ENCODE assay signal across 1 cellular context in genomic region chr2:203650860-203651613, GRCh38.
A peak's percentile ranks its signal among the peaks of the same experiment; 100 is the strongest.
TF ChIP-seq lines count a peak whose summit lies in the region.

No MANE protein-coding gene starts in this region.

TF ChIP-seq in HepG2, 621 proteins besides CTCF, POLR2A, EP300 and RAD21 (continued from another document and continues in another):
- TF ChIP-seq, protein P1, sequence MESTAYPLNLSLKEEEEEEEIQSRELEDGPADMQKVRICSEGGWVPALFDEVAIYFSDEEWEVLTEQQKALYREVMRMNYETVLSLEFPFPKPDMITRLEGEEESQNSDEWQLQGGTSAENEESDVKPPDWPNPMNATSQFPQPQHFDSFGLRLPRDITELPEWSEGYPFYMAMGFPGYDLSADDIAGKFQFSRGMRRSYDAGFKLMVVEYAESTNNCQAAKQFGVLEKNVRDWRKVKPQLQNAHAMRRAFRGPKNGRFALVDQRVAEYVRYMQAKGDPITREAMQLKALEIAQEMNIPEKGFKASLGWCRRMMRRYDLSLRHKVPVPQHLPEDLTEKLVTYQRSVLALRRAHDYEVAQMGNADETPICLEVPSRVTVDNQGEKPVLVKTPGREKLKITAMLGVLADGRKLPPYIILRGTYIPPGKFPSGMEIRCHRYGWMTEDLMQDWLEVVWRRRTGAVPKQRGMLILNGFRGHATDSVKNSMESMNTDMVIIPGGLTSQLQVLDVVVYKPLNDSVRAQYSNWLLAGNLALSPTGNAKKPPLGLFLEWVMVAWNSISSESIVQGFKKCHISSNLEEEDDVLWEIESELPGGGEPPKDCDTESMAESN (CRISPR knock-in tag; conservative IDR thresholded peaks at IDR 0.05) = peak; percentile 65; the same call in 1 of the 2 replicates
- TF ChIP-seq YY1 (IDR thresholded peaks at IDR 0.05; ENCODE audit: insufficient read depth, insufficient replicate concordance, low read depth, low read length) (peak; percentile 85), GLMP (CRISPR knock-in tag; IDR thresholded peaks at IDR 0.05; ENCODE audit: borderline replicate concordance) (no peak), HMGXB4 (CRISPR knock-in tag; IDR thresholded peaks at IDR 0.05; ENCODE audit: borderline replicate concordance in 1 of 2, low read depth in 1 of 2) (peak; percentile 49 to 50; a peak in 2 of 4 replicates), BCL6 (CRISPR knock-in tag; IDR thresholded peaks at IDR 0.05) (peak; percentile 71), AHR (CRISPR knock-in tag; IDR thresholded peaks at IDR 0.05) (no peak), MAX (IDR thresholded peaks at IDR 0.05) (peak; percentile 67), ZNF343 (CRISPR knock-in tag; IDR thresholded peaks at IDR 0.05) (no peak), NFE2L2 (IDR thresholded peaks at IDR 0.05; ENCODE audit: low read length) (no peak), BRD4 (CRISPR knock-in tag; IDR thresholded peaks at IDR 0.05) (peak; percentile 22; the same call in 1 of the 2 replicates), HNF4G (IDR thresholded peaks at IDR 0.05; ENCODE audit: borderline replicate concordance, low read depth, low read length) (peak; percentile 77), HNF4G (CRISPR knock-in tag; IDR thresholded peaks at IDR 0.05; ENCODE audit: borderline replicate concordance, low read depth) (peak; percentile 83), ZNF446 (CRISPR knock-in tag; IDR thresholded peaks at IDR 0.05) (no peak), XRCC5 (optimal IDR thresholded peaks at IDR 0.05; ENCODE audit: low read length) (no peak), CBX5 (CRISPR knock-in tag; IDR thresholded peaks at IDR 0.05; ENCODE audit: borderline replicate concordance) (peak; percentile 81; the same call in 1 of the 2 replicates), FOXA1 (IDR thresholded peaks at IDR 0.05) (no peak), FOXA1 (CRISPR knock-in tag; IDR thresholded peaks at IDR 0.05) (peak; percentile 70), ZNF841 (CRISPR knock-in tag; IDR thresholded peaks at IDR 0.05; ENCODE audit: borderline replicate concordance) (no peak), RBM39 (IDR thresholded peaks at IDR 0.05; ENCODE audit: low read depth, low read length, poor library complexity, severe bottlenecking) (no peak), ZNF644 (CRISPR knock-in tag; IDR thresholded peaks at IDR 0.05; ENCODE audit: low read depth) (peak; percentile 99), HNRNPL (IDR thresholded peaks at IDR 0.05; ENCODE audit: low read depth, low read length) (no peak), ZSCAN30 (CRISPR knock-in tag; IDR thresholded peaks at IDR 0.05) (peak; percentile 93), HHEX (CRISPR knock-in tag; IDR thresholded peaks at IDR 0.05) (peak; percentile 42; the same call in 1 of the 2 replicates), KDM1A (CRISPR knock-in tag; IDR thresholded peaks at IDR 0.05) (no peak), ZBTB20 (CRISPR knock-in tag; IDR thresholded peaks at IDR 0.05; ENCODE audit: borderline replicate concordance, low read depth) (no peak; the same call in 1 of the 2 replicates), TBL1XR1 (IDR thresholded peaks at IDR 0.05; ENCODE audit: borderline replicate concordance, low read length, partially characterized antibody) (no peak), ZNF790 (CRISPR knock-in tag; IDR thresholded peaks at IDR 0.05; ENCODE audit: borderline replicate concordance) (peak; percentile 75; the same call in 1 of the 2 replicates), ZNF530 (CRISPR knock-in tag; IDR thresholded peaks at IDR 0.05; ENCODE audit: low read depth) (no peak), JARID2 (CRISPR knock-in tag; IDR thresholded peaks at IDR 0.05; ENCODE audit: insufficient replicate concordance) (no peak), ZNF142 (CRISPR knock-in tag; IDR thresholded peaks at IDR 0.05) (no peak), SUZ12 (IDR thresholded peaks at IDR 0.05; ENCODE audit: low read depth, low read length) (no peak), ZBTB7A (CRISPR knock-in tag; IDR thresholded peaks at IDR 0.05) (no peak), SALL1 (CRISPR knock-in tag; IDR thresholded peaks at IDR 0.05) (peak; percentile 93), ZNF12 (CRISPR knock-in tag; IDR thresholded peaks at IDR 0.05) (peak; percentile 79; the same call in 1 of the 2 replicates), ZNF207 (IDR thresholded peaks at IDR 0.05; ENCODE audit: borderline replicate concordance) (no peak), MXI1 (IDR thresholded peaks at IDR 0.05; ENCODE audit: borderline replicate concordance, low read depth, low read length) (peak; percentile 34; the same call in 1 of the 3 replicates), ATRX (CRISPR knock-in tag; IDR thresholded peaks at IDR 0.05; ENCODE audit: borderline replicate concordance) (no peak), ZNF605 (CRISPR knock-in tag; IDR thresholded peaks at IDR 0.05) (peak; percentile 26; the same call in 1 of the 2 replicates), ZNF773 (CRISPR knock-in tag; IDR thresholded peaks at IDR 0.05; ENCODE audit: borderline replicate concordance) (no peak), MAFF (IDR thresholded peaks at IDR 0.05; ENCODE audit: low read depth, low read length) (no peak), ZBTB38 (CRISPR knock-in tag; IDR thresholded peaks at IDR 0.05) (no peak), FOXJ3 (CRISPR knock-in tag; IDR thresholded peaks at IDR 0.05; ENCODE audit: borderline replicate concordance) (peak; percentile 88), AGO2 (optimal IDR thresholded peaks at IDR 0.05; ENCODE audit: low read depth, low read length) (no peak), ZNF501 (CRISPR knock-in tag; IDR thresholded peaks at IDR 0.05) (no peak), ZSCAN12 (CRISPR knock-in tag; IDR thresholded peaks at IDR 0.05) (no peak)
- TF ChIP-seq, protein P2, sequence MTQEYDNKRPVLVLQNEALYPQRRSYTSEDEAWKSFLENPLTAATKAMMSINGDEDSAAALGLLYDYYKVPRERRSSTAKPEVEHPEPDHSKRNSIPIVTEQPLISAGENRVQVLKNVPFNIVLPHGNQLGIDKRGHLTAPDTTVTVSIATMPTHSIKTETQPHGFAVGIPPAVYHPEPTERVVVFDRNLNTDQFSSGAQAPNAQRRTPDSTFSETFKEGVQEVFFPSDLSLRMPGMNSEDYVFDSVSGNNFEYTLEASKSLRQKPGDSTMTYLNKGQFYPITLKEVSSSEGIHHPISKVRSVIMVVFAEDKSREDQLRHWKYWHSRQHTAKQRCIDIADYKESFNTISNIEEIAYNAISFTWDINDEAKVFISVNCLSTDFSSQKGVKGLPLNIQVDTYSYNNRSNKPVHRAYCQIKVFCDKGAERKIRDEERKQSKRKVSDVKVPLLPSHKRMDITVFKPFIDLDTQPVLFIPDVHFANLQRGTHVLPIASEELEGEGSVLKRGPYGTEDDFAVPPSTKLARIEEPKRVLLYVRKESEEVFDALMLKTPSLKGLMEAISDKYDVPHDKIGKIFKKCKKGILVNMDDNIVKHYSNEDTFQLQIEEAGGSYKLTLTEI (CRISPR knock-in tag; conservative IDR thresholded peaks at IDR 0.05) = no peak
- TF ChIP-seq, protein P3, sequence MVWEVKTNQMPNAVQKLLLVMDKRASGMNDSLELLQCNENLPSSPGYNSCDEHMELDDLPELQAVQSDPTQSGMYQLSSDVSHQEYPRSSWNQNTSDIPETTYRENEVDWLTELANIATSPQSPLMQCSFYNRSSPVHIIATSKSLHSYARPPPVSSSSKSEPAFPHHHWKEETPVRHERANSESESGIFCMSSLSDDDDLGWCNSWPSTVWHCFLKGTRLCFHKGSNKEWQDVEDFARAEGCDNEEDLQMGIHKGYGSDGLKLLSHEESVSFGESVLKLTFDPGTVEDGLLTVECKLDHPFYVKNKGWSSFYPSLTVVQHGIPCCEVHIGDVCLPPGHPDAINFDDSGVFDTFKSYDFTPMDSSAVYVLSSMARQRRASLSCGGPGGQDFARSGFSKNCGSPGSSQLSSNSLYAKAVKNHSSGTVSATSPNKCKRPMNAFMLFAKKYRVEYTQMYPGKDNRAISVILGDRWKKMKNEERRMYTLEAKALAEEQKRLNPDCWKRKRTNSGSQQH (CRISPR knock-in tag; IDR thresholded peaks at IDR 0.05; ENCODE audit: low read depth) = no peak
- TF ChIP-seq, protein P4, sequence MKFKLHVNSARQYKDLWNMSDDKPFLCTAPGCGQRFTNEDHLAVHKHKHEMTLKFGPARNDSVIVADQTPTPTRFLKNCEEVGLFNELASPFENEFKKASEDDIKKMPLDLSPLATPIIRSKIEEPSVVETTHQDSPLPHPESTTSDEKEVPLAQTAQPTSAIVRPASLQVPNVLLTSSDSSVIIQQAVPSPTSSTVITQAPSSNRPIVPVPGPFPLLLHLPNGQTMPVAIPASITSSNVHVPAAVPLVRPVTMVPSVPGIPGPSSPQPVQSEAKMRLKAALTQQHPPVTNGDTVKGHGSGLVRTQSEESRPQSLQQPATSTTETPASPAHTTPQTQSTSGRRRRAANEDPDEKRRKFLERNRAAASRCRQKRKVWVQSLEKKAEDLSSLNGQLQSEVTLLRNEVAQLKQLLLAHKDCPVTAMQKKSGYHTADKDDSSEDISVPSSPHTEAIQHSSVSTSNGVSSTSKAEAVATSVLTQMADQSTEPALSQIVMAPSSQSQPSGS (CRISPR knock-in tag; IDR thresholded peaks at IDR 0.05) = peak; percentile 72
- TF ChIP-seq, protein P5, sequence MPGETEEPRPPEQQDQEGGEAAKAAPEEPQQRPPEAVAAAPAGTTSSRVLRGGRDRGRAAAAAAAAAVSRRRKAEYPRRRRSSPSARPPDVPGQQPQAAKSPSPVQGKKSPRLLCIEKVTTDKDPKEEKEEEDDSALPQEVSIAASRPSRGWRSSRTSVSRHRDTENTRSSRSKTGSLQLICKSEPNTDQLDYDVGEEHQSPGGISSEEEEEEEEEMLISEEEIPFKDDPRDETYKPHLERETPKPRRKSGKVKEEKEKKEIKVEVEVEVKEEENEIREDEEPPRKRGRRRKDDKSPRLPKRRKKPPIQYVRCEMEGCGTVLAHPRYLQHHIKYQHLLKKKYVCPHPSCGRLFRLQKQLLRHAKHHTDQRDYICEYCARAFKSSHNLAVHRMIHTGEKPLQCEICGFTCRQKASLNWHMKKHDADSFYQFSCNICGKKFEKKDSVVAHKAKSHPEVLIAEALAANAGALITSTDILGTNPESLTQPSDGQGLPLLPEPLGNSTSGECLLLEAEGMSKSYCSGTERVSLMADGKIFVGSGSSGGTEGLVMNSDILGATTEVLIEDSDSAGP (CRISPR knock-in tag; IDR thresholded peaks at IDR 0.05; ENCODE audit: borderline replicate concordance) = peak; percentile 32; the same call in 1 of the 2 replicates
- TF ChIP-seq, protein P6, sequence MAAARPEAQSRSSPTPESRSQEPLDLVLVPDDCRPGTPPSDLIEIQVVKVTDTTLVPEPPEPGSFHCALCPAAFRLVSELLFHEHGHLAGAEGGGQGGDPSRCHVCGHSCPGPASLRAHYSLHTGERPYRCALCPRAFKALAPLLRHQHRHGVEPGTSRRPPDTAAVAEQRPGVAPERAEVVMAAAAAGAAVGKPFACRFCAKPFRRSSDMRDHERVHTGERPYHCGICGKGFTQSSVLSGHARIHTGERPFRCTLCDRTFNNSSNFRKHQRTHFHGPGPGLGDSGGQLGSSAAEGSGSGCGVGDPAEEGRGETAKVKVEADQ (CRISPR knock-in tag; IDR thresholded peaks at IDR 0.05; ENCODE audit: borderline replicate concordance) = no peak
